22 cellular contexts compared by ENCODE assay signal in the genomic region with DNA sequence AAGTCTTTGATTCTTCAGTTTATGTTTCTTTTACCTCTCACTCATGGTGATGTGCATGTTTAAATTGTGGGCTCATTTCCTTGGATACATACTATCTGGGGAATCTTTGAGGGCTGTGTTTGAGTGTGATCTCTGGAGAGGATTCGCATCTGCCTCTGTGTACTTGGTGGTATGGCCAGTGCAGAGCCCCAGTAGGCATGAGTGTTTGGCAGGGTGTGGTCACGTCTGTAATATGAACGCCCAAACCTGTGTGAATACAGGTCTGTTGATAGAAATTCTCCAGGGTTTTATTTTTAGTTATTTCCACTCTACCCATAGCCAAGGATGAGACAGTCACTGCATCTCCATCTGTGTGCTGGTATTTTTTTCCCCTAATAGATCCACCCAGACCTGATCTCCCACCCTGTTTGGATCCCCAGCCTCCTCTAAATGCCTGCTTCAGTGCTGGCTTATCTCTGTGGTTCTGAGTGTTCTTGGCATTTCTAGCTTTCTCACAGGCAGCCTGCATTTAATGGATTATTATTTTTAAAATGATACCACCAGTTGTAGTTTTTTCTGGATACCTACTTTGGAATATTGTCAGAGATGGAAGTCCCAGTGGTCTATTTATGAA. TPM values are rescaled to one million over a fixed set of nuclear protein-coding genes. Genes with fewer than 3 reads are reported as not detected.
DNase-seq lines count a peak whose midpoint lies in the region; ATAC-seq, FAIRE-seq and TF ChIP-seq lines count a peak whose summit lies in the region.
"Had no signal": no experiment of that assay in that cellular context is flagged by ENCODE, and none has a peak within 500 bp of the region (broad histone marks: within the 10 kb centered on the region; RNA-seq: fewer than 3 reads in every experiment).

No MANE protein-coding gene starts in this region.

- no peak overlapping the region for H2BK5ac ChIP-seq in IMR-90 (ENCODE audit: low read depth, low read length, poor library complexity, severe bottlenecking)

- no peaks in the 10 kb centered on the region for H3K36me3 ChIP-seq in IMR-90 (ENCODE audit: control insufficient read depth, insufficient read depth, low read length)
- H3K36me3 ChIP-seq in K562 (ENCODE audit: control insufficient read depth, insufficient read depth, low read length) = no peaks in the 10 kb centered on the region
- H3K36me3 ChIP-seq in heart left ventricle = peaks cover 0 to 6% (median 0%) of the 10 kb centered on the region in 9 donors
- peaks cover 0 to 3% (median 0%) of the 10 kb centered on the region in 4 donors for H3K36me3 ChIP-seq in transverse colon
- H3K36me3 ChIP-seq: BLaER1 had no signal

- ATAC-seq in IMR-90 (ENCODE audit: low read depth) = peak; percentile 29; the same call in 1 of the 2 replicates
- ATAC-seq in K562 = no peak; the same call in 2 of the 3 replicates
- peak; percentile 20 to 33 (median 29) for ATAC-seq in heart left ventricle
- ATAC-seq in activated CD8-positive, alpha-beta T cell treated with anti-CD3 and anti-CD28 coated beads for 36 hours = no peak

- no CpG with 5 or more reads among the region's 3 CpGs for whole genome bisulfite sequencing in IMR-90 (ENCODE audit: extremely low coverage in 2 of 2, insufficient read length in 1 of 2), 2 experiments
- WGBS in K562 (ENCODE audit: insufficient coverage, low coverage, missing lambda C conversion rate) = 40% methylated on average over 3 of the region's 3 CpGs
- WGBS in heart left ventricle, 4 donors = 53 to 81% (median 58%) methylated on average over 3 of the region's 3 CpGs
- 83 to 87% methylated on average over 1 to 3 of the region's 3 CpGs for WGBS in transverse colon (ENCODE audit: low coverage in 1 of 2), 2 donors

- no peak overlapping the region for H4K91ac ChIP-seq in IMR-90 (ENCODE audit: insufficient read depth, low read depth, low read length)

- 0 out of 2 replicates have a peak, but pooled peaks cover 7% of the 10 kb centered on the region for H3K9me1 ChIP-seq in IMR-90 (ENCODE audit: insufficient read depth, low read length)
- H3K9me1 ChIP-seq in K562 (ENCODE audit: control insufficient read depth, insufficient read depth, low read length) = no peaks in the 10 kb centered on the region

- peaks cover 26 to 33% of the 10 kb centered on the region in 2 experiments for H3K79me1 ChIP-seq in IMR-90 (ENCODE audit: low read depth in 1 of 2, low read length in 2 of 2)

- peaks cover 23% of the 10 kb centered on the region for H3K4me1 Mint-ChIP-seq in mesothelial cell of epicardium
- no peaks in the 10 kb centered on the region for H3K4me1 Mint-ChIP-seq in activated CD8-positive, alpha-beta T cell treated with anti-CD3 and anti-CD28 coated beads for 36 hours (ENCODE audit: low read depth)
- H3K4me1 Mint-ChIP-seq: CD4-positive, alpha-beta memory T cell had no signal

- 0 out of 2 replicates have a peak overlapping the region, but pooled peaks have one; percentile 21 for H3K14ac ChIP-seq in IMR-90 (replicated peaks; ENCODE audit: low read depth, low read length)

- 0 out of 2 replicates have a peak, but pooled peaks cover 1% of the 10 kb centered on the region for H3K4me1 ChIP-seq in IMR-90 (ENCODE audit: control insufficient read depth, insufficient read depth, low read length)
- H3K4me1 ChIP-seq in K562 (replicated peaks in 1 of 2; ENCODE audit: control insufficient read depth in 2 of 2, insufficient read depth in 2 of 2, low read length in 2 of 2) = peaks cover 8 to 25% of the 10 kb centered on the region in 2 experiments; a peak in 3 of 5 replicates
- H3K4me1 ChIP-seq in heart left ventricle = peaks cover 0 to 66% (median 21%) of the 10 kb centered on the region in 12 donors
- H3K4me1 ChIP-seq in transverse colon = no peaks in the 10 kb centered on the region
- H3K4me1 ChIP-seq: BLaER1 had no signal

- H3K27ac ChIP-seq in IMR-90 (ENCODE audit: insufficient read depth, low read length) (no peak overlapping the region), K562 (ENCODE audit: extremely low read depth, low read depth, low read length) (no peak overlapping the region; the same call in 2 of the 3 replicates), heart left ventricle (peak overlapping the region; percentile 11 to 95 (median 77)), transverse colon (no peak overlapping the region)
- H3K27ac ChIP-seq: BLaER1, SK-N-MC had no signal

- no peak overlapping the region for H3K4ac ChIP-seq in IMR-90 (ENCODE audit: low read depth, low read length)

- no peak overlapping the region for H2BK15ac ChIP-seq in IMR-90 (ENCODE audit: low read depth, low read length)

- H3K4me2 ChIP-seq in IMR-90 (ENCODE audit: low read depth, low read length) (no peak overlapping the region), K562 (ENCODE audit: insufficient read depth, low read length) (peak overlapping the region; percentile 34)
- H3K4me2 ChIP-seq: BLaER1 had no signal

- TF ChIP-seq RAD21 in IMR-90 (IDR thresholded peaks at IDR 0.05; ENCODE audit: low read length) = no peak
- no peak for TF ChIP-seq RAD21 in K562 (CRISPR knock-in tag; conservative IDR thresholded peaks at IDR 0.05 in 1 of 2, IDR thresholded peaks at IDR 0.05 in 1 of 2)

- H3K27ac Mint-ChIP-seq in mesothelial cell of epicardium = peak overlapping the region; percentile 37
- no peak overlapping the region for H3K27ac Mint-ChIP-seq in activated CD8-positive, alpha-beta T cell treated with anti-CD3 and anti-CD28 coated beads for 36 hours
- H3K27ac Mint-ChIP-seq: CD4-positive, alpha-beta memory T cell had no signal

- TF ChIP-seq EP300 in K562 (IDR thresholded peaks at IDR 0.05; ENCODE audit: low read length) (no peak), transverse colon (IDR thresholded peaks at IDR 0.05; ENCODE audit: low read depth) (no peak)

- H3K79me2 ChIP-seq in K562 (ENCODE audit: control insufficient read depth, insufficient read depth, low read length) = peaks cover 17% of the 10 kb centered on the region; the same call in 2 of the 3 replicates

- DNase-seq in IMR-90 = no peak
- no peak for DNase-seq in K562 (ENCODE audit: extremely low read depth in 1 of 4, low spot score in 3 of 4)
- peak in 1 of 5 donors; percentile 34 for DNase-seq in heart left ventricle
- no peak for DNase-seq in mesothelial cell of epicardium (ENCODE audit: low spot score in 2 of 2, unreplicated experiment in 2 of 2)
- DNase-seq in EL = no peak
- DNase-seq in transverse colon = no peak
- no peak for DNase-seq in activated CD8-positive, alpha-beta T cell treated with anti-CD3 and anti-CD28 coated beads for 36 hours
- no peak for DNase-seq in DMS 273 treated with DMSO at 0.1 percent for 48 hours (lab: John Stamatoyannopoulos, UW)
- DNase-seq: Calu3; CD4-positive, alpha-beta memory T cell; HCEC 1CT; NCI-H1105; NCI-H2081; NCI-H446 treated with DMSO at 0.1 percent for 48 hours; NCI-H69; NK-92 treated with Interleukin-12 subunit alpha and Interleukin-12 subunit beta, amount 100 ng/mL, for 24 hours; SHP77 had no signal

- H2AK9ac ChIP-seq in IMR-90 (replicated peaks; ENCODE audit: low read depth, low read length, poor library complexity) = no peak overlapping the region

- H2BK20ac ChIP-seq in IMR-90 (ENCODE audit: low read depth, low read length) = no peak overlapping the region

- H2AFZ ChIP-seq in IMR-90 (replicated peaks; ENCODE audit: low read length, poor library complexity) (no peak overlapping the region), K562 (ENCODE audit: low read depth, low read length) (no peak overlapping the region)

- no peak overlapping the region; a peak in 1 of 4 replicates for H4K8ac ChIP-seq in IMR-90 (ENCODE audit: low read depth in 2 of 2, low read length in 2 of 2)

- H3K36me3 Mint-ChIP-seq in mesothelial cell of epicardium = peaks cover 2% of the 10 kb centered on the region
- no peaks in the 10 kb centered on the region for H3K36me3 Mint-ChIP-seq in activated CD8-positive, alpha-beta T cell treated with anti-CD3 and anti-CD28 coated beads for 36 hours (ENCODE audit: low read depth)
- H3K36me3 Mint-ChIP-seq: CD4-positive, alpha-beta memory T cell had no signal

- no peaks in the 10 kb centered on the region; the same call in 1 of the 2 replicates for H4K20me1 ChIP-seq in IMR-90 (ENCODE audit: insufficient read depth, low read length)
- H4K20me1 ChIP-seq in K562 (replicated peaks; ENCODE audit: control insufficient read depth, insufficient read depth, low read length) = no peaks in the 10 kb centered on the region
- H4K20me1 ChIP-seq: BLaER1 had no signal

- no peaks in the 10 kb centered on the region for H3K27me3 ChIP-seq in IMR-90 (ENCODE audit: control insufficient read depth, insufficient read depth, low read length)
- no peaks in the 10 kb centered on the region for H3K27me3 ChIP-seq in K562 (ENCODE audit: control insufficient read depth in 2 of 2, insufficient read depth in 2 of 2, low read length in 2 of 2)
- no peaks in the 10 kb centered on the region for H3K27me3 ChIP-seq in heart left ventricle
- no peaks in the 10 kb centered on the region for H3K27me3 ChIP-seq in transverse colon
- H3K27me3 ChIP-seq: BLaER1 had no signal

- no peak overlapping the region for H2AK5ac ChIP-seq in IMR-90 (ENCODE audit: low read depth, low read length)

- BruUV-seq in IMR-90 (replicated peaks; lab: Mats Ljungman, UMichigan) = no TSS peak
- BruUV-seq in K562 (replicated peaks; lab: Mats Ljungman, UMichigan) = no TSS peak

- POLR2A ChIA-PET in IMR-90 (lab: Charles Lee; ENCODE audit: unreplicated experiment) = no interaction called here
- POLR2A ChIA-PET in K562 (lab: Yijun Ruan, JAX) = no interaction called here
- POLR2A ChIA-PET in activated CD8-positive, alpha-beta T cell treated with anti-CD3 and anti-CD28 coated beads for 36 hours (lab: Charles Lee) = no interaction called here

- H3K9ac ChIP-seq in IMR-90 (ENCODE audit: low read depth, low read length) = no peak overlapping the region
- H3K9ac ChIP-seq in K562 (ENCODE audit: insufficient read depth in 1 of 2, low read depth in 2 of 2, low read length in 2 of 2) = peak overlapping the region in 1 of 2 experiments; percentile 20; a peak in 1 of 4 replicates
- H3K9ac ChIP-seq: BLaER1 had no signal

- H4K5ac ChIP-seq in IMR-90 (ENCODE audit: low read depth, low read length) = no peak overlapping the region

- H3K23ac ChIP-seq in IMR-90 (ENCODE audit: low read depth, low read length) = no peak overlapping the region

- no peak overlapping the region for H3K4me3 Mint-ChIP-seq in mesothelial cell of epicardium
- no peak overlapping the region for H3K4me3 Mint-ChIP-seq in activated CD8-positive, alpha-beta T cell treated with anti-CD3 and anti-CD28 coated beads for 36 hours
- H3K4me3 Mint-ChIP-seq: CD4-positive, alpha-beta memory T cell had no signal

- no peak overlapping the region for H3K56ac ChIP-seq in IMR-90 (ENCODE audit: extremely low read depth, insufficient read depth, low read length)

- H3K27me3 Mint-ChIP-seq in mesothelial cell of epicardium (ENCODE audit: low read depth) = no peaks in the 10 kb centered on the region
- no peaks in the 10 kb centered on the region for H3K27me3 Mint-ChIP-seq in activated CD8-positive, alpha-beta T cell treated with anti-CD3 and anti-CD28 coated beads for 36 hours
- H3K27me3 Mint-ChIP-seq: CD4-positive, alpha-beta memory T cell had no signal

- H3K18ac ChIP-seq in IMR-90 (ENCODE audit: low read depth, low read length) = no peak overlapping the region

- no peak overlapping the region for H2BK120ac ChIP-seq in IMR-90 (ENCODE audit: low read depth, low read length)

- TF ChIP-seq POLR2A in IMR-90 (IDR thresholded peaks at IDR 0.05; ENCODE audit: low read depth, low read length) (no peak), K562 (conservative IDR thresholded peaks at IDR 0.05) (no peak), heart left ventricle (IDR thresholded peaks at IDR 0.05) (no peak), transverse colon (IDR thresholded peaks at IDR 0.05) (no peak)

- dilution Hi-C loops in IMR-90 (cut with HindIII; ENCODE audit: low sequenced_read_pairs, unreplicated experiment) = no loop called here

- CTCF ChIA-PET in IMR-90 (lab: Yijun Ruan, JAX) = no interaction called here
- CTCF ChIA-PET in K562 (lab: Yijun Ruan, JAX; ENCODE audit: low intra/inter-chr PET ratio) = no interaction called here
- CTCF ChIA-PET in activated CD8-positive, alpha-beta T cell treated with anti-CD3 and anti-CD28 coated beads for 36 hours (lab: Charles Lee) = interaction anchor here (1.2 kb wide), 1 partner anchor 18 kb away, joined by 4 read pairs; no protein-coding TSS in a partner anchor

- TF ChIP-seq CTCF in IMR-90 (conservative IDR thresholded peaks at IDR 0.05; ENCODE audit: low read depth, low read length) = no peak
- TF ChIP-seq CTCF in K562 (IDR thresholded peaks at IDR 0.05 in 2 of 3, conservative IDR thresholded peaks at IDR 0.05 in 1 of 3; ENCODE audit: insufficient read depth in 2 of 3, low read depth in 1 of 3, low read length in 3 of 3) = no peak
- TF ChIP-seq CTCF in heart left ventricle (IDR thresholded peaks at IDR 0.05) = no peak
- TF ChIP-seq CTCF in mesothelial cell of epicardium (IDR thresholded peaks at IDR 0.05; ENCODE audit: unreplicated experiment) = no peak
- TF ChIP-seq CTCF in transverse colon (IDR thresholded peaks at IDR 0.05) = no peak
- no peak for TF ChIP-seq CTCF in activated CD8-positive, alpha-beta T cell treated with anti-CD3 and anti-CD28 coated beads for 36 hours (IDR thresholded peaks at IDR 0.05)

- FAIRE-seq in K562 (lab: Jason Lieb, UNC) = no peak
- FAIRE-seq: GM12892, GM18507, RCC 7860 had no signal

- intact Hi-C loops in IMR-90 (cut with micrococcal nuclease) (no loop called here), K562 (cut with micrococcal nuclease) (no loop called here), heart left ventricle (cut with DNase I) (loop anchor here in 1 of 10 donors (10.0 kb wide), 1 partner anchor 183 kb away; no protein-coding TSS in a partner anchor), transverse colon (cut with DNase I; ENCODE audit: low total_unique reads) (no loop called here)
- intact Hi-C loops in activated CD8-positive, alpha-beta T cell treated with anti-CD3 and anti-CD28 coated beads for 36 hours (cut with micrococcal nuclease) = no loop called here

- H3K9me3 Mint-ChIP-seq in mesothelial cell of epicardium = no peaks in the 10 kb centered on the region
- H3K9me3 Mint-ChIP-seq in activated CD8-positive, alpha-beta T cell treated with anti-CD3 and anti-CD28 coated beads for 36 hours = no peaks in the 10 kb centered on the region
- H3K9me3 Mint-ChIP-seq: CD4-positive, alpha-beta memory T cell had no signal

- no peak overlapping the region for H3K4me3 ChIP-seq in IMR-90 (ENCODE audit: insufficient read depth, low read depth, low read length)
- no peak overlapping the region for H3K4me3 ChIP-seq in K562
- peak overlapping the region in 1 of 12 donors; percentile 33 for H3K4me3 ChIP-seq in heart left ventricle
- H3K4me3 ChIP-seq in transverse colon = no peak overlapping the region
- H3K4me3 ChIP-seq: BLaER1, SK-N-MC had no signal

- in situ Hi-C loops in IMR-90 (cut with MboI; ENCODE audit: low sequenced_read_pairs) = no loop called here
- in situ Hi-C loops in K562 (cut with MboI) = no loop called here
- in situ Hi-C loops in transverse colon (cut with MboI; ENCODE audit: low pct_ligation_motif_present in 1 of 4, low pct_unique_long_range_greater_than_20kb in 1 of 4, low sequenced_read_pairs in 3 of 4) = no loop called here

- H3K9me3 ChIP-seq in IMR-90 (ENCODE audit: control insufficient read depth, insufficient read depth, low read length) = no peaks in the 10 kb centered on the region
- H3K9me3 ChIP-seq in K562 (replicated peaks; ENCODE audit: control insufficient read depth, insufficient read depth, low read depth, low read length) = no peaks in the 10 kb centered on the region
- no peaks in the 10 kb centered on the region for H3K9me3 ChIP-seq in heart left ventricle
- no peaks in the 10 kb centered on the region for H3K9me3 ChIP-seq in transverse colon
- H3K9me3 ChIP-seq: BLaER1 had no signal

RNA-seq across cellular contexts. Expression of gene TJP2, which starts 37.5 kb away (rescaled TPM):
- total RNA-seq in IMR-90 (2012; rRNA removed) (49.3 and 53.6 TPM in 2 replicates), K562 (2014; rRNA removed) (14.9 and 18.5 TPM in 2 replicates), K562 (2014; rRNA removed; fragmentation: Illumina TruSeq; extraction: Trizol) (16.8 and 17.4 TPM in 2 replicates), K562 (2015; rRNA removed; fragmentation: Illumina TruSeq; extraction: Trizol) (13.3 and 14.0 TPM in 2 replicates), K562 (2021) (17.7 and 19.4 TPM in 2 replicates), heart left ventricle (100 to 1,000 TPM in 4 of 9 donors, 10 to 100 TPM in 5; 56.0 to 139 (median 92.0) TPM), mesothelial cell of epicardium (56.5 to 58.0 TPM (median 57.9 TPM) in 3 replicates), transverse colon (100 to 1,000 TPM; 128 to 282 (median 202) TPM)
- polyA plus RNA-seq in IMR-90 (2012; rRNA removed) (38.3 and 40.2 TPM in 2 replicates), K562 (2011; rRNA removed) (24.1 TPM in 2 replicates), K562 (2014; fragmentation: Illumina TruSeq; extraction: Trizol) (13.1 and 17.2 TPM in 2 replicates), K562 (2014; fragmentation: Nextera tagmentation; extraction: Ambion mirVana) (1 to 10 TPM; 4.0 to 4.5 TPM), K562 (2014; rRNA removed) (12.8 and 13.4 TPM in 2 replicates), heart left ventricle (10 to 100 TPM; 29.1 to 29.5 TPM)
- polyA plus RNA-seq in IMR-90 (2012; cell fraction: cytosol; rRNA removed) = 19.5 and 21.8 TPM in 2 replicates
- polyA plus RNA-seq in IMR-90 (2012; cell fraction: nucleus; rRNA removed; ENCODE audit: low replicate concordance) = 40.5 and 57.5 TPM in 2 replicates
- 65.2 and 119 TPM in 2 replicates for total RNA-seq in K562 (2011; cell fraction: chromatin; rRNA removed; ENCODE audit: low replicate concordance)
- 35.0 and 35.9 TPM in 2 replicates for total RNA-seq in K562 (2011; cell fraction: nucleolus; rRNA removed)
- 57.6 and 73.1 TPM in 2 replicates for total RNA-seq in K562 (2011; cell fraction: nucleoplasm; rRNA removed)
- polyA plus RNA-seq in K562 (2011; cell fraction: cytosol; rRNA removed) = 8.9 and 13.3 TPM in 2 replicates
- polyA plus RNA-seq in K562 (2011; cell fraction: nucleus; rRNA removed) = 34.6 and 49.8 TPM in 2 replicates
- 15.6 and 17.7 TPM in 2 replicates for polyA plus RNA-seq in K562 (2012)
- polyA minus RNA-seq in K562 (2011; rRNA and poly(A)+ RNA removed) = 20.1 and 27.5 TPM in 2 replicates
- 14.5 and 14.7 TPM in 2 replicates for polyA minus RNA-seq in K562 (2011; cell fraction: cytosol; rRNA and poly(A)+ RNA removed)
- polyA minus RNA-seq in K562 (2011; cell fraction: nucleus; rRNA and poly(A)+ RNA removed) = 13.7 and 25.8 TPM in 2 replicates
- 1 to 10 TPM; 3.7 to 3.9 TPM for total RNA-seq in activated CD8-positive, alpha-beta T cell treated with anti-CD3 and anti-CD28 coated beads for 36 hours

Comparison
In these comparisons a context has a peak if more than half of its experiments do, and no peak if none do; other contexts are left out.
1. ATAC-seq: peak in IMR-90 (single experiment) and heart left ventricle (4 of 4); none in K562 (single experiment) and activated CD8-positive, alpha-beta T cell treated with anti-CD3 and anti-CD28 coated beads for 36 hours (single experiment).
2. H3K27ac ChIP-seq: peak in heart left ventricle (12 of 12); none in IMR-90 (single experiment), K562 (single experiment) and transverse colon (0 of 4).